ENCODE assay signal across 1 cellular context in genomic region chr17:77207689-77208216, GRCh38.
TF ChIP-seq lines count a peak whose summit lies in the region.

No MANE protein-coding gene starts in this region.

TF ChIP-seq in GM23338, 12 proteins besides CTCF, POLR2A, EP300 and RAD21:
- no peak for TF ChIP-seq ZNF462 (CRISPR knock-in tag; IDR thresholded peaks at IDR 0.05)
- TF ChIP-seq JUNB (IDR thresholded peaks at IDR 0.05; ENCODE audit: unreplicated experiment): no peak
- no peak for TF ChIP-seq NANOG (IDR thresholded peaks at IDR 0.05; ENCODE audit: borderline replicate concordance)
- TF ChIP-seq ZNF331 (CRISPR knock-in tag; IDR thresholded peaks at IDR 0.05; ENCODE audit: low read depth): no peak
- no peak for TF ChIP-seq STAT1 (IDR thresholded peaks at IDR 0.05; ENCODE audit: unreplicated experiment)
- no peak for TF ChIP-seq EZH2phosphoT487 (IDR thresholded peaks at IDR 0.05; ENCODE audit: unreplicated experiment)
- TF ChIP-seq POLR2AphosphoS5 (IDR thresholded peaks at IDR 0.05; ENCODE audit: low read depth): no peak
- no peak for TF ChIP-seq ZNF114 (CRISPR knock-in tag; IDR thresholded peaks at IDR 0.05)
- TF ChIP-seq, protein P1, sequence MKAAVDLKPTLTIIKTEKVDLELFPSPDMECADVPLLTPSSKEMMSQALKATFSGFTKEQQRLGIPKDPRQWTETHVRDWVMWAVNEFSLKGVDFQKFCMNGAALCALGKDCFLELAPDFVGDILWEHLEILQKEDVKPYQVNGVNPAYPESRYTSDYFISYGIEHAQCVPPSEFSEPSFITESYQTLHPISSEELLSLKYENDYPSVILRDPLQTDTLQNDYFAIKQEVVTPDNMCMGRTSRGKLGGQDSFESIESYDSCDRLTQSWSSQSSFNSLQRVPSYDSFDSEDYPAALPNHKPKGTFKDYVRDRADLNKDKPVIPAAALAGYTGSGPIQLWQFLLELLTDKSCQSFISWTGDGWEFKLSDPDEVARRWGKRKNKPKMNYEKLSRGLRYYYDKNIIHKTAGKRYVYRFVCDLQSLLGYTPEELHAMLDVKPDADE (IDR thresholded peaks at IDR 0.05): no peak
- no peak for TF ChIP-seq EZH2 (IDR thresholded peaks at IDR 0.05; ENCODE audit: low read depth, unreplicated experiment)
- no peak for TF ChIP-seq CREB1 (CRISPR knock-in tag; IDR thresholded peaks at IDR 0.05; ENCODE audit: low read depth)
- TF ChIP-seq REST (IDR thresholded peaks at IDR 0.05; ENCODE audit: unreplicated experiment): no peak
